ENCODE assay signal across 26 cellular contexts in the genomic region with DNA sequence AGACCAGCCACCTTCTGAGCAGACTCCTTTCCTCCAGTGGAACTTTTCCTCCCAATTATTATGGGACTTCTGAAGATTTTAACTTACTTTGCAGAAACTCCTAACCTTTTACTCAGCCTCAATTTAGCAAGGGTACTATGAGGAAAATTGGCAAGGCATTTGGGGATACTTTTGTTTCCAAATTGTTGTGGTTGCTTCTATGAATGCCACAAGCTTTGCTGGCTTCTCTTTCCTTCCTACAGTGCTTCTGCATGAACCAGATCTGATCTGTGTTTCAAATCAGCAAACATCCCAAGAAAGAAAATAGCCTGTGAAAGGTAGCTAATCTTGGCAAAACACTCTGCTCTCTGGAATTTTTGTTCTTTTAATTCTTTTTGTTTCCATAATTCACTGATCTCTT. TPM values are rescaled to one million over a fixed set of nuclear protein-coding genes. Genes with fewer than 3 reads are reported as not detected.
DNase-seq lines count a peak whose midpoint lies in the region; ATAC-seq lines count a peak whose summit lies in the region.
"Had no signal": no experiment of that assay in that cellular context is flagged by ENCODE, and none has a peak within 500 bp of the region (broad histone marks: within the 10 kb centered on the region; RNA-seq: fewer than 3 reads in every experiment).

No MANE protein-coding gene starts in this region.

- no peak overlapping the region for H3K27ac Mint-ChIP-seq in naive thymus-derived CD8-positive, alpha-beta T cell
- H3K27ac Mint-ChIP-seq: CD4-positive, alpha-beta T cell had no signal

- no peaks in the 10 kb centered on the region for H3K79me2 ChIP-seq in GM23248 (ENCODE audit: insufficient read depth)

- H3K9ac ChIP-seq in GM23248 = no peak overlapping the region
- H3K9ac ChIP-seq: SK-N-SH had no signal

- no peaks in the 10 kb centered on the region for H4K20me1 ChIP-seq in GM23248 (ENCODE audit: insufficient read depth)

- no peak overlapping the region for H3K4me3 Mint-ChIP-seq in naive thymus-derived CD8-positive, alpha-beta T cell
- H3K4me3 Mint-ChIP-seq: CD4-positive, alpha-beta T cell had no signal

- no peaks in the 10 kb centered on the region for H3K36me3 ChIP-seq in GM23248 (ENCODE audit: low read depth)

- H3F3A ChIP-seq in GM23248 (ENCODE audit: insufficient read depth) = peaks cover 29% of the 10 kb centered on the region; the same call in 1 of the 2 replicates

- H2AFZ ChIP-seq in GM23248 = no peak overlapping the region

- H3K27me3 ChIP-seq in GM23248 (replicated peaks; ENCODE audit: insufficient read depth) = no peaks in the 10 kb centered on the region

- H3K4me1 Mint-ChIP-seq in naive thymus-derived CD8-positive, alpha-beta T cell = peaks cover 0 to 15% (median 9%) of the 10 kb centered on the region in 4 donors

- in situ Hi-C loops in GM23248 (cut with MboI) = no loop called here

- peak; percentile 31 for DNase-seq in AG08395 (ENCODE audit: low spot score)
- DNase-seq in GM23248 = peak; percentile 40
- peak; percentile 79 for DNase-seq in astrocyte of the hippocampus (ENCODE audit: low read depth, low spot score)
- peak; percentile 32 for DNase-seq in iris pigment epithelial cell (ENCODE audit: low read depth)
- DNase-seq in NCI-H82 (lab: John Stamatoyannopoulos, UW) = no peak
- no peak for DNase-seq in stimulated activated CD4-positive, alpha-beta T cell treated with anti-CD3 and anti-CD28 coated beads, Interleukin-15, amount 100 ng/mL, for 24 hours
- no peak for DNase-seq in naive thymus-derived CD8-positive, alpha-beta T cell
- DNase-seq in NCI-H446 treated with DMSO at 0.1 percent for 48 hours (lab: John Stamatoyannopoulos, UW) = no peak
- DNase-seq: Caco-2; CD4-positive, alpha-beta T cell; GF-D8; GOT3; Kasumi-1; MM.1S; NCI-H1092; NCI-H1436 treated with DMSO at 0.1 percent for 48 hours; NCI-H2029; NCI-H69; NK-92 treated with Interleukin-12 subunit alpha and Interleukin-12 subunit beta, amount 100 ng/mL, for 24 hours; OCI-M1; SHP77; SK-N-SH had no signal

- peaks cover 24% of the 10 kb centered on the region for H3K4me1 ChIP-seq in GM23248 (ENCODE audit: insufficient read depth)
- H3K4me1 ChIP-seq: Caco-2 had no signal

- no peaks in the 10 kb centered on the region for H3K9me2 ChIP-seq in GM23248 (ENCODE audit: insufficient read depth)
- H3K9me2 ChIP-seq: SK-N-SH had no signal

- H3K4me3 ChIP-seq in GM23248 = no peak overlapping the region

- peaks cover 0 to 12% (median 0%) of the 10 kb centered on the region in 3 donors for H3K36me3 Mint-ChIP-seq in naive thymus-derived CD8-positive, alpha-beta T cell

- no peak for ATAC-seq in naive thymus-derived CD8-positive, alpha-beta T cell
- ATAC-seq: HCT116 had no signal

- peak overlapping the region; percentile 38 for H3K4me2 ChIP-seq in GM23248 (ENCODE audit: unreplicated experiment)
- H3K4me2 ChIP-seq: SK-N-SH had no signal

- peaks cover 0 to 3% (median 0%) of the 10 kb centered on the region in 5 donors for H3K27me3 Mint-ChIP-seq in naive thymus-derived CD8-positive, alpha-beta T cell
- H3K27me3 Mint-ChIP-seq: CD4-positive, alpha-beta T cell had no signal

- POLR2A ChIA-PET in naive thymus-derived CD8-positive, alpha-beta T cell (lab: Charles Lee) = no interaction called here

- no peaks in the 10 kb centered on the region for H3K9me3 ChIP-seq in GM23248 (ENCODE audit: low read depth)
- H3K9me3 ChIP-seq: SK-N-SH had no signal

- H3K27ac ChIP-seq in GM23248 = no peak overlapping the region
- H3K27ac ChIP-seq: 22Rv1 had no signal

- peaks cover 12 to 41% (median 20%) of the 10 kb centered on the region in 9 donors for H3K9me3 Mint-ChIP-seq in naive thymus-derived CD8-positive, alpha-beta T cell

RNA-seq across cellular contexts. Expression of a gene that starts 57.3 kb away (rescaled TPM):
- not detected in 2 replicates for total RNA-seq in GM23248 (2014; rRNA removed; shearing (Covaris generic))
- polyA plus RNA-seq in GM23248 (2016; fragmentation: Nextera tagmentation; extraction: Ambion mirVana) = not detected in 2 replicates
- total RNA-seq in naive thymus-derived CD8-positive, alpha-beta T cell = not detected
- polyA plus RNA-seq in naive thymus-derived CD8-positive, alpha-beta T cell = not detected
- total RNA-seq: Caco-2; CD4-positive, alpha-beta T cell; RPMI7951 had no signal
- polyA plus RNA-seq: BJ, SK-N-SH had no signal

Comparison
In these comparisons a context has a peak if more than half of its experiments do, and no peak if none do; other contexts are left out.
1. DNase-seq: peak in AG08395 (single experiment), GM23248 (single experiment), astrocyte of the hippocampus (single experiment) and iris pigment epithelial cell (single experiment); none in NCI-H82 (single experiment), stimulated activated CD4-positive, alpha-beta T cell treated with anti-CD3 and anti-CD28 coated beads, Interleukin-15, amount 100 ng/mL, for 24 hours (single experiment), naive thymus-derived CD8-positive, alpha-beta T cell (0 of 10) and NCI-H446 treated with DMSO at 0.1 percent for 48 hours (single experiment).